ENCODE assay signal across 16 cellular contexts in the genomic region with DNA sequence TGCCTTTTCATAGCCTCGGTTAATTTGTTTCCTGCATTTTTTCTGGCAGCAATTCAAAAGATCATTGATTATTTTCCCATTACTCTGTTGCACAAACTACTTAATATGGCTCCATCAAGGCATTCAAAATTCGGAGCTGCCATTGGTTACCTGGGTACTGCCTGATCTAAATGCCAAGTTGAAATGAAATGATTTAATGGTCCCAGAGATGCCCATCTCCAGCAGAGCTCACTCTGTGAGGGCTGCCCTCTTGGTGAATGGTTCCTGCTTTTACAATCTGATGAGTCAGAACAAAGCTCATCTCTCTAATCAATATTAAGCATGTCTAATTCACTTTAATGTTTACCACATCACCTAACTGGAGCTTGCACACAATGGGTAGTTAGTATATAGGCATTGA.
A peak's percentile ranks its signal among the peaks of the same experiment; 100 is the strongest.
DNase-seq lines count a peak whose midpoint lies in the region; ATAC-seq, FAIRE-seq and TF ChIP-seq lines count a peak whose summit lies in the region.
"Had no signal": no experiment of that assay in that cellular context is flagged by ENCODE, and none has a peak within 500 bp of the region (broad histone marks: within the 10 kb centered on the region; RNA-seq: fewer than 3 reads in every experiment).

No MANE protein-coding gene starts in this region.

- H3K9me3 ChIP-seq in A549: peaks cover 10% of the 10 kb centered on the region; the same call in 1 of the 3 replicates
- H3K9me3 ChIP-seq in BE2C: no peaks in the 10 kb centered on the region
- H3K9me3 ChIP-seq in MG63: no peaks in the 10 kb centered on the region
- H3K9me3 ChIP-seq: BLaER1 had no signal

- H3K27ac ChIP-seq in A549: no peak overlapping the region
- H3K27ac ChIP-seq: BLaER1, GM23248 had no signal

- H3K4me1 ChIP-seq in A549: no peaks in the 10 kb centered on the region; the same call in 2 of the 3 replicates
- H3K4me1 ChIP-seq in BE2C: peaks cover 4% of the 10 kb centered on the region
- H3K4me1 ChIP-seq: BLaER1 had no signal

- H3K4me3 ChIP-seq in A549 (no peak overlapping the region), BE2C (ENCODE audit: low read depth, low read length) (no peak overlapping the region), MG63 (no peak overlapping the region)
- H3K4me3 ChIP-seq: BLaER1, GM12878, GM23248 had no signal

- ATAC-seq in A549: no peak
- no peak for ATAC-seq in HG03460 (IDR thresholded peaks at IDR 0.05; ENCODE audit: unreplicated experiment)
- ATAC-seq: GM12878, HepG2 had no signal

- DNase-seq in A549 (ENCODE audit: low read depth in 1 of 2, low spot score in 1 of 2) (no peak), BE2C (peak; percentile 68), NCI-H1105 (lab: John Stamatoyannopoulos, UW) (peak; percentile 44), NCI-H69 (lab: John Stamatoyannopoulos, UW) (peak; percentile 44), MG63 (no peak), NCI-H2227 treated with DMSO at 0.1 percent for 48 hours (lab: John Stamatoyannopoulos, UW) (no peak)
- DNase-seq: CD8-positive, alpha-beta memory T cell; DMS53; GM23248; H7 had no signal

- 8% methylated on average over 2 of the region's 2 CpGs for WGBS in A549 (ENCODE audit: missing lambda C conversion rate)

- POLR2A ChIA-PET in A549 (lab: Yijun Ruan, JAX): no interaction called here

- H3K36me3 ChIP-seq in BE2C (no peaks in the 10 kb centered on the region), MG63 (no peaks in the 10 kb centered on the region)
- H3K36me3 ChIP-seq: BLaER1 had no signal

- FAIRE-seq in A549 (lab: Jason Lieb, UNC): no peak
- FAIRE-seq: GM12878, GM18507, HepG2, HTR-8/SVneo had no signal

- TF ChIP-seq POLR2A in A549 (IDR thresholded peaks at IDR 0.05; ENCODE audit: low read length): no peak

- no peaks in the 10 kb centered on the region for H3K27me3 ChIP-seq in BE2C
- no peaks in the 10 kb centered on the region; the same call in 1 of the 2 replicates for H3K27me3 ChIP-seq in MG63
- H3K27me3 ChIP-seq: BLaER1 had no signal

- TF ChIP-seq EP300 in A549 (IDR thresholded peaks at IDR 0.05): no peak

- TF ChIP-seq CTCF in A549 (IDR thresholded peaks at IDR 0.05): no peak
- no peak for TF ChIP-seq CTCF in BE2C (IDR thresholded peaks at IDR 0.05; ENCODE audit: low read depth, low read length)

- H3K4me2 ChIP-seq in A549: peak overlapping the region; percentile 13; the same call in 1 of the 3 replicates
- H3K4me2 ChIP-seq: BLaER1 had no signal

- no peak for TF ChIP-seq RAD21 in A549 (conservative IDR thresholded peaks at IDR 0.05 in 1 of 2, IDR thresholded peaks at IDR 0.05 in 1 of 2)

- CTCF ChIA-PET in A549 (lab: Yijun Ruan, JAX): no interaction called here

TF ChIP-seq in A549, 52 proteins besides CTCF, POLR2A, EP300 and RAD21:
- TF ChIP-seq RARB (CRISPR knock-in tag; IDR thresholded peaks at IDR 0.05) (no peak), NR3C1 (IDR thresholded peaks at IDR 0.05) (no peak), KDM1A (IDR thresholded peaks at IDR 0.05; ENCODE audit: low read depth) (no peak), NPAS2 (CRISPR knock-in tag; IDR thresholded peaks at IDR 0.05; ENCODE audit: borderline replicate concordance) (no peak), SREBF2 (IDR thresholded peaks at IDR 0.05) (no peak), RNF2 (IDR thresholded peaks at IDR 0.05; ENCODE audit: borderline replicate concordance, low read depth) (no peak), FOSB (CRISPR knock-in tag; IDR thresholded peaks at IDR 0.05) (no peak), GATA3 (IDR thresholded peaks at IDR 0.05; ENCODE audit: borderline replicate concordance) (no peak), ZC3H11A (IDR thresholded peaks at IDR 0.05) (no peak), EHMT2 (IDR thresholded peaks at IDR 0.05; ENCODE audit: low read depth) (no peak), ESRRA (IDR thresholded peaks at IDR 0.05; ENCODE audit: borderline replicate concordance, low read length) (no peak), CBX2 (IDR thresholded peaks at IDR 0.05; ENCODE audit: borderline replicate concordance, low read depth) (no peak)
TF ChIP-seq in A549: peak in this region for 0.

Comparison
In these comparisons a context has a peak if more than half of its experiments do, and no peak if none do; other contexts are left out.
1. DNase-seq: peak in BE2C (single experiment), NCI-H1105 (single experiment) and NCI-H69 (single experiment); none in A549 (0 of 2), MG63 (single experiment) and NCI-H2227 treated with DMSO at 0.1 percent for 48 hours (single experiment).